In genomic region chr4:14916554-14917304, GRCh38 we compare ENCODE assay signal across 10 cellular contexts.
DNase-seq lines count a peak whose midpoint lies in the region; ATAC-seq and TF ChIP-seq lines count a peak whose summit lies in the region.
"Had no signal": no experiment of that assay in that cellular context is flagged by ENCODE, and none has a peak within 500 bp of the region (broad histone marks: within the 10 kb centered on the region; RNA-seq: fewer than 3 reads in every experiment).

No MANE protein-coding gene starts in this region.

- CTCF ChIA-PET in RWPE1 (lab: Yijun Ruan, JAX) = no interaction called here

- POLR2A ChIA-PET in RWPE1 (lab: Yijun Ruan, JAX; ENCODE audit: low non-redundant PET) = no interaction called here

- no peak overlapping the region for H3K4me3 ChIP-seq in sigmoid colon
- H3K4me3 ChIP-seq: psoas muscle, thoracic aorta had no signal

- H3K27ac ChIP-seq in RWPE1 = no peak overlapping the region
- H3K27ac ChIP-seq in foreskin keratinocyte = no peak overlapping the region
- H3K27ac ChIP-seq in sigmoid colon = peak overlapping the region; percentile 31 to 64 (median 50)
- H3K27ac ChIP-seq: psoas muscle, thoracic aorta had no signal

- H3K36me3 ChIP-seq in sigmoid colon = no peaks in the 10 kb centered on the region
- H3K36me3 ChIP-seq: thoracic aorta had no signal

- TF ChIP-seq CTCF in RWPE1 (conservative IDR thresholded peaks at IDR 0.05; ENCODE audit: low read depth) = no peak
- no peak for TF ChIP-seq CTCF in foreskin keratinocyte (conservative IDR thresholded peaks at IDR 0.05)
- TF ChIP-seq CTCF in sigmoid colon (IDR thresholded peaks at IDR 0.05) = no peak
- no peak for TF ChIP-seq CTCF in GM13976 (IDR thresholded peaks at IDR 0.05; ENCODE audit: borderline replicate concordance, control extremely low read depth, extremely low read depth, insufficient read depth, missing control alignments)

- in situ Hi-C loops in GM13976 (cut with MboI; ENCODE audit: low sequenced_read_pairs, unreplicated experiment) = no loop called here

- TF ChIP-seq EP300 in sigmoid colon (IDR thresholded peaks at IDR 0.05) = peak in 1 of 4 donors; percentile 17

- 16 to 55% methylated on average over 7 of the region's 7 CpGs for WGBS in sigmoid colon, 2 donors

- H3K4me1 ChIP-seq in foreskin keratinocyte (peaks cover 3% of the 10 kb centered on the region), sigmoid colon (peaks cover 0 to 10% (median 7%) of the 10 kb centered on the region in 4 donors)
- H3K4me1 ChIP-seq: psoas muscle had no signal

- no peaks in the 10 kb centered on the region for H3K27me3 ChIP-seq in foreskin keratinocyte
- H3K27me3 ChIP-seq in sigmoid colon = no peaks in the 10 kb centered on the region

- DNase-seq in RWPE1 (ENCODE audit: low spot score) (peak; percentile 24), foreskin keratinocyte (peak in 1 of 2 donors; percentile 75), sigmoid colon (no peak), GM13976 (ENCODE audit: low spot score) (no peak), KG1 (lab: John Stamatoyannopoulos, UW) (no peak), retina (no peak)
- DNase-seq: psoas muscle had no signal

- intact Hi-C loops in sigmoid colon (cut with DNase I) = loop anchor here (5.0 kb wide), 1 partner anchor 79 kb away; no protein-coding TSS in a partner anchor

- no peaks in the 10 kb centered on the region for H3K9me3 ChIP-seq in sigmoid colon
- H3K9me3 ChIP-seq: psoas muscle, thoracic aorta had no signal

- ATAC-seq in GM19395 (IDR thresholded peaks at IDR 0.05; ENCODE audit: unreplicated experiment) (peak; percentile 49), foreskin keratinocyte (peak; percentile 94), HG02870 (IDR thresholded peaks at IDR 0.05; ENCODE audit: unreplicated experiment) (no peak)

- TF ChIP-seq POLR2A in sigmoid colon (IDR thresholded peaks at IDR 0.05) = no peak

Comparison
In these comparisons a context has a peak if more than half of its experiments do, and no peak if none do; other contexts are left out.
1. H3K27ac ChIP-seq: peak in sigmoid colon (4 of 4); none in RWPE1 (single experiment) and foreskin keratinocyte (single experiment).